Comparison of ENCODE assay signal across 8 cellular contexts in the genomic region with DNA sequence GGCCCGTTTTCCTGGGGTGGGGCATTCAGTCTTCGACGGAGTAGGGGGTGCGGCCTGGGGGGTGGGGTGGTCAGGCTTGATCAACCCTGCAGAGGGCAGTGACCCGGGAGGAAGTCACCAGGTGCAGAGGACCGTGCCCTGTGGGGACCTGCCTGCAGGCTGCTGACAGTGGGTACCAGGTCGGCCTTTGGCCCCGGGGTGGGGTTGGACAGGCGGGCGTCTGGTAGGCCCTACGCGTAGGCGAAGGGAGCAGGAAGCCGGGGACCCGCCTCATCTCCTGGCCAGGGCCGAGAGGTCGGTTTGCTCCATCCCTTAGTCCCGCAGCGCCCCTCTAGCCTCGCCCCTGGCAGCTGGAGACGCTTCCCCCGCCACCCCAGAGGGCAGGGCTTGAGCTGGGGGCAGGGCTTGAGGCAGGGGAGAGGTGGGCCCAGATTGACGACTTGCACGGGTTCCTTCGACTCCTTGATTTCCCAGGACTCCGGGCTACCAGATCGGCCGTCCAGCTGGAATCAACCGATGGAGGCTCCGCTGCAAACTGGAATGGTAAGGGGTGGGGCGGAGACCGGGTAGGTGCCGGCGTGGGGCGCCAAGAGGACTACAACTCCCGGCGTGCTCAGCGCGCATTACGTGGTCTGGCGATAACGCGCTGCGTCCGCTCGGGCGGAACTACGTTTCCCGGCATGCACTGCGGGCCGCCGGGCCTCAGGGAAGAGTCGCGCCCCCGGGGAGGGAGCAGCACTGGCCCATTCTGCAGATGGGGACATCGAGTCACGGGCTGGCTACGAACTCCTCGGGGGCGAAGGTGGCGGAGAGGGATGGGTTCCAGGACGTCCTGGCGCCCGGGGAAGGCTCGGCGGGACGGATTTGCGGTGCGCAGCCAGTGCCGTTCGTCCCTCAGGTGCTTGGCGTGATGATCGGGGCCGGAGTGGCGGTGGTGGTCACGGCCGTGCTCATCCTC. TPM values are rescaled to one million over a fixed set of nuclear protein-coding genes. Genes with fewer than 3 reads are reported as not detected.
DNase-seq lines count a peak whose midpoint lies in the region; ATAC-seq and TF ChIP-seq lines count a peak whose summit lies in the region.

Gene PNPLA6 (plus strand): TSS at position 683 of the 958 bp plus-strand sequence. CDS start 72 bp downstream, at position 755.

- H3K9me3 ChIP-seq in OCI-LY3 (ENCODE audit: insufficient read depth, low read length) (no peaks in the 10 kb centered on the region), mucosa of descending colon (no peaks in the 10 kb centered on the region)

- H4K20me1 ChIP-seq in OCI-LY3 (ENCODE audit: insufficient read depth, low read length), result no peaks in the 10 kb centered on the region

- peaks cover 5% of the 10 kb centered on the region; the same call in 1 of the 2 replicates for H3K79me2 ChIP-seq in OCI-LY3 (ENCODE audit: low read length)

- H3K9ac ChIP-seq in OCI-LY3 (ENCODE audit: low read length), result peak within 1 kb of the TSS; percentile 82

- intact Hi-C loops in mucosa of descending colon (cut with DNase I, micrococcal nuclease), result no loop called here

- peak; percentile 59 for ATAC-seq in GM21515 (IDR thresholded peaks at IDR 0.05; ENCODE audit: unreplicated experiment)
- peak; percentile 92 for ATAC-seq in mucosa of descending colon

- TF ChIP-seq CTCF in OCI-LY3 (IDR thresholded peaks at IDR 0.05; ENCODE audit: low read depth, low read length), result 0 out of 2 replicates have a peak, but pooled peaks have one; percentile 9
- no peak for TF ChIP-seq CTCF in mucosa of descending colon (IDR thresholded peaks at IDR 0.05)

- H3K36me3 ChIP-seq in OCI-LY3 (replicated peaks; ENCODE audit: low read depth, low read length) (peaks cover 12% of the 10 kb centered on the region), mucosa of descending colon (ENCODE audit: low read depth) (no peaks in the 10 kb centered on the region)

- DNase-seq in D341Med (ENCODE audit: low spot score), result peak; percentile 96
- peak; percentile 97 for DNase-seq in HuH-7.5 (ENCODE audit: low spot score)
- DNase-seq in activated T-cell treated with anti-CD3 and anti-CD28 coated beads for 1 hour (ENCODE audit: low read depth), result peak; percentile 90
- DNase-seq in epidermal melanocyte (ENCODE audit: insufficient read length, low spot score), result peak; percentile 99
- DNase-seq in mucosa of descending colon, result peak; percentile 97 to 99 (median 98)
- peak; percentile 74 to 86 for DNase-seq in stimulated activated CD8-positive, alpha-beta memory T cell treated with anti-CD3 and anti-CD28 coated beads, Interleukin-4, amount 100 ng/mL, for 1 hour (ENCODE audit: low read depth in 2 of 2, low spot score in 1 of 2)

- peak within 1 kb of the TSS; percentile 76 for H3K4me2 ChIP-seq in OCI-LY3 (ENCODE audit: low read length)

- H2AFZ ChIP-seq in OCI-LY3 (ENCODE audit: low read depth, low read length), result peak within 1 kb of the TSS; percentile 97

- peak within 1 kb of the TSS; percentile 40 for H3K27ac ChIP-seq in OCI-LY3 (ENCODE audit: low read length)

- H3K4me1 ChIP-seq in OCI-LY3 (ENCODE audit: low read length) (peaks cover 4% of the 10 kb centered on the region; the same call in 1 of the 2 replicates), mucosa of descending colon (ENCODE audit: low read depth) (peaks cover 6% of the 10 kb centered on the region)

- no peaks in the 10 kb centered on the region for H3K27me3 ChIP-seq in OCI-LY3 (ENCODE audit: low read depth, low read length)

- H3K4me3 ChIP-seq in OCI-LY3 (ENCODE audit: low read length), result peak within 1 kb of the TSS; percentile 88
- H3K4me3 ChIP-seq in mucosa of descending colon, result peak within 1 kb of the TSS; percentile 73

RNA-seq across cellular contexts. Expression of gene PNPLA6, which starts in this region (rescaled TPM):
- total RNA-seq in mucosa of descending colon, result 100 to 1,000 TPM in 2 of 3 donors, 10 to 100 TPM in 1; 85.7 to 136 (median 121) TPM

Comparison
In these comparisons a context has a peak if more than half of its experiments do, and no peak if none do; other contexts are left out.
1. Peak in every context shown above with its lines: DNase-seq, ATAC-seq, H3K4me3 ChIP-seq and H3K27ac ChIP-seq.